Comparison of ENCODE assay signal across 1 cellular context in genomic region chr5:7397935-7398334, GRCh38.
TF ChIP-seq lines count a peak whose summit lies in the region.

No MANE protein-coding gene starts in this region.

TF ChIP-seq in SK-N-SH, 30 proteins besides CTCF, POLR2A, EP300 and RAD21 (continued from another document):
- no peak for TF ChIP-seq ZBTB33 (IDR thresholded peaks at IDR 0.05; ENCODE audit: borderline replicate concordance, low read depth)
